Comparison of ENCODE assay signal across 8 cellular contexts in the genomic region with DNA sequence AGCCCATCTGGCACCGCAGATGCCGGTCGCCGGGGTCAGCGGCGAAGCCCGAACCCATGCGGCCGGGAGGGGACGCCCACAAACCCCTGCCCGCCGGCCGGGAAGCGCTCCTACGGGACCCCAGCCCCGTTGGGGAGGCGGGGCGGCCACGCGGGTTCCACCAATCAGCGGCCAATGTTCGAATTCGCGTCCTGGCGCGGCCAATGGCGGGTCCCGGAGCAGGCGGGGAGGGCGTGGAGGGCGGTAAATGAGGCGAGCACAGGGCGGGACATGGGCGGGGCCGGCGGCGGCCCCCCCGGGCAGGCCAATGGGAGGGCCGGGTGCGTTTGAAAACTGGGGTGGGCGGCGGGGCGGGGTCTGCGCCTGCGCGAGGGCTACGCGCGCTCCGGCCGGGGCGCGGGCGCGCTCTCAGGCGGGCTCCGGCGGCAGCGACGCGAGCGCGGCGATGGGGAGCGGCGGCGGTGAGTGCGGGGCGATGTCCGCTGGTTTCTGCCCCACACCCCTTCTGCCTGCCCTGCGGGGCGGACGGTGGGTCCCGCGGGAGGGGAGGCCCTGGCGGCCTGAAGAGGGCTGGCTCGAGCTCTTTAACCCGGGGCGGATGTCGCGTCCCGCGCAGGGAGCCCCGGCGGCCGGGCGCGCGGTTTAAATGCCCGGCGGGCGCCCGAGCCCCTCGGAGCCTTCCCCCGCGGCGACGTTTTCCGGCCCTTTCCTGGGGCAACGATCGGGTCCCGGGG. TPM values are rescaled to one million over a fixed set of nuclear protein-coding genes. Genes with fewer than 3 reads are reported as not detected.
DNase-seq lines count a peak whose midpoint lies in the region; ATAC-seq and TF ChIP-seq lines count a peak whose summit lies in the region.

A gene with protein sequence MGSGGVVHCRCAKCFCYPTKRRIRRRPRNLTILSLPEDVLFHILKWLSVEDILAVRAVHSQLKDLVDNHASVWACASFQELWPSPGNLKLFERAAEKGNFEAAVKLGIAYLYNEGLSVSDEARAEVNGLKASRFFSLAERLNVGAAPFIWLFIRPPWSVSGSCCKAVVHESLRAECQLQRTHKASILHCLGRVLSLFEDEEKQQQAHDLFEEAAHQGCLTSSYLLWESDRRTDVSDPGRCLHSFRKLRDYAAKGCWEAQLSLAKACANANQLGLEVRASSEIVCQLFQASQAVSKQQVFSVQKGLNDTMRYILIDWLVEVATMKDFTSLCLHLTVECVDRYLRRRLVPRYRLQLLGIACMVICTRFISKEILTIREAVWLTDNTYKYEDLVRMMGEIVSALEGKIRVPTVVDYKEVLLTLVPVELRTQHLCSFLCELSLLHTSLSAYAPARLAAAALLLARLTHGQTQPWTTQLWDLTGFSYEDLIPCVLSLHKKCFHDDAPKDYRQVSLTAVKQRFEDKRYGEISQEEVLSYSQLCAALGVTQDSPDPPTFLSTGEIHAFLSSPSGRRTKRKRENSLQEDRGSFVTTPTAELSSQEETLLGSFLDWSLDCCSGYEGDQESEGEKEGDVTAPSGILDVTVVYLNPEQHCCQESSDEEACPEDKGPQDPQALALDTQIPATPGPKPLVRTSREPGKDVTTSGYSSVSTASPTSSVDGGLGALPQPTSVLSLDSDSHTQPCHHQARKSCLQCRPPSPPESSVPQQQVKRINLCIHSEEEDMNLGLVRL (plus strand): TSS at position 411 of the 734 bp plus-strand sequence. CDS start 35 bp downstream, at position 446.

- H3K27me3 ChIP-seq in ACC112 (ENCODE audit: insufficient read depth, low read length) = no peaks in the 10 kb centered on the region
- H3K27me3 ChIP-seq in skeletal muscle tissue (ENCODE audit: control insufficient read depth in 3 of 3, insufficient read depth in 3 of 3, low read length in 3 of 3) = no peaks in the 10 kb centered on the region

- no peak for TF ChIP-seq CTCF in VCaP (conservative IDR thresholded peaks at IDR 0.05)

- DNase-seq in NCI-H2171 (lab: John Stamatoyannopoulos, UW) (peak; percentile 96), T47D (ENCODE audit: low read depth in 1 of 2, low spot score in 1 of 2) (peak; percentile 97)

- H3K36me3 ChIP-seq in ACC112 (ENCODE audit: insufficient read depth, low read length) (peaks cover 6% of the 10 kb centered on the region; the same call in 1 of the 2 replicates), skeletal muscle tissue (ENCODE audit: control insufficient read depth in 3 of 3, insufficient read depth in 3 of 3, low read length in 3 of 3) (peaks cover 8 to 11% (median 9%) of the 10 kb centered on the region in 3 donors)

- ATAC-seq in GM18867 (IDR thresholded peaks at IDR 0.05; ENCODE audit: unreplicated experiment) = peak; percentile 83
- ATAC-seq in HG03097 (IDR thresholded peaks at IDR 0.05; ENCODE audit: low FRiP score, unreplicated experiment) = peak; percentile 70

- H3K4me3 ChIP-seq in ACC112 (ENCODE audit: low read depth, low read length) (peak within 1 kb of the TSS; percentile 93), iPS-18c (ENCODE audit: insufficient read depth, low read depth, low read length) (peak within 1 kb of the TSS; percentile 80), skeletal muscle tissue (ENCODE audit: low read length in 3 of 3) (peak within 1 kb of the TSS; percentile 71 to 93 (median 87))

- peaks cover 27% of the 10 kb centered on the region for H3K79me2 ChIP-seq in ACC112 (ENCODE audit: control insufficient read depth, insufficient read depth, low read length, unreplicated experiment)

- in situ Hi-C loops in T47D (cut with HindIII; ENCODE audit: low pct_unique_long_range_greater_than_20kb, low sequenced_read_pairs) = no loop called here

- H3K4me1 ChIP-seq in ACC112 (ENCODE audit: control insufficient read depth, insufficient read depth, low read length, unreplicated experiment) = peaks cover 13% of the 10 kb centered on the region
- peaks cover 13 to 17% (median 16%) of the 10 kb centered on the region in 3 donors for H3K4me1 ChIP-seq in skeletal muscle tissue (ENCODE audit: control insufficient read depth in 3 of 3, insufficient read depth in 3 of 3, low read length in 3 of 3)

- peak within 1 kb of the TSS; percentile 82 for H2AFZ ChIP-seq in ACC112 (ENCODE audit: low read length, unreplicated experiment)

- H3K27ac ChIP-seq in ACC112 (ENCODE audit: low read depth, low read length) (peak within 1 kb of the TSS; percentile 24; the same call in 1 of the 2 replicates), VCaP (peak within 1 kb of the TSS; percentile 72), skeletal muscle tissue (ENCODE audit: low read depth, low read length) (no peak within 1 kb of the TSS)

- peaks cover 3% of the 10 kb centered on the region for H3K9me3 ChIP-seq in iPS-18c (ENCODE audit: control insufficient read depth, insufficient read depth, low read length)
- no peaks in the 10 kb centered on the region for H3K9me3 ChIP-seq in skeletal muscle tissue (ENCODE audit: control insufficient read depth in 3 of 3, low read length in 3 of 3)

- peak within 1 kb of the TSS; percentile 63 to 85 (median 77) for H3K9ac ChIP-seq in skeletal muscle tissue (ENCODE audit: low read depth in 1 of 3, low read length in 3 of 3)

RNA-seq across cellular contexts. Expression of the gene that starts here (rescaled TPM):
- total RNA-seq in skeletal muscle tissue = 6.8 TPM
